Comparison of ENCODE assay signal across 22 cellular contexts in genomic region chr2:173676647-173677046, GRCh38.
"Had no signal": no experiment of that assay in that cellular context is flagged by ENCODE, and none has a peak within 500 bp of the region (broad histone marks: within the 10 kb centered on the region; RNA-seq: fewer than 3 reads in every experiment).

No MANE protein-coding gene starts in this region.

- H3K4me3 ChIP-seq: left ventricle myocardium inferior, neural progenitor cell, sigmoid colon, smooth muscle cell, uterus had no signal

- DNase-seq: activated CD4-positive, alpha-beta T cell treated with anti-CD3 and anti-CD28 coated beads for 4 hours; activated CD4-positive, alpha-beta T cell treated with anti-CD3 and anti-CD28 coated beads, Interleukin-2, amount 50 U/mL, for 48 hours; activated CD4-positive, CD25-positive, alpha-beta regulatory T cell; activated CD8-positive, alpha-beta memory T cell treated with anti-CD3 and anti-CD28 coated beads, Interleukin-2, amount 50 U/mL, for 48 hours; activated naive CD4-positive, alpha-beta T cell treated with Interleukin-2 at 50 U/mL for 16 hours; activated naive CD8-positive, alpha-beta T cell treated with anti-CD3 and anti-CD28 coated beads for 36 hours; activated T-cell treated with anti-CD3 and anti-CD28 coated beads, Interleukin-2, amount 50 U/mL, for 4 hours; cerebellar nuclear complex; effector CD4-positive, alpha-beta T cell; hippocampal formation; left ventricle myocardium inferior; naive thymus-derived CD8-positive, alpha-beta T cell; posterior cingulate gyrus; sigmoid colon; stimulated activated CD4-positive, alpha-beta T cell treated with anti-CD3 and anti-CD28 coated beads, Interleukin-15, amount 100 ng/mL, for 24 hours; stimulated activated CD4-positive, alpha-beta T cell treated with anti-CD3 and anti-CD28 coated beads, Interleukin-2, amount 100 ng/mL, for 48 hours; stimulated activated CD8-positive, alpha-beta memory T cell treated with anti-CD3 and anti-CD28 coated beads, Interleukin-4, amount 100 ng/mL, for 48 hours; stimulated activated naive B cell treated with anti-CD40 and anti-IgM and Interleukin-4, amounts not matched to agents 10 μg/mL and 1 μg/mL and 100 μg/mL, for 72 hours; trophoblast cell; uterus had no signal
